Comparison of ENCODE assay signal across 13 cellular contexts in genomic region chr9:96858018-96858573, GRCh38. TPM values are rescaled to one million over a fixed set of nuclear protein-coding genes. Genes with fewer than 3 reads are reported as not detected.
DNase-seq lines count a peak whose midpoint lies in the region; ATAC-seq and TF ChIP-seq lines count a peak whose summit lies in the region.
"Had no signal": no experiment of that assay in that cellular context is flagged by ENCODE, and none has a peak within 500 bp of the region (broad histone marks: within the 10 kb centered on the region; RNA-seq: fewer than 3 reads in every experiment).

No MANE protein-coding gene starts in this region.

- no peak for TF ChIP-seq CTCF in brain microvascular endothelial cell (IDR thresholded peaks at IDR 0.05; ENCODE audit: low read depth, low read length, missing control alignments)
- no peak for TF ChIP-seq CTCF in neural crest cell (conservative IDR thresholded peaks at IDR 0.05)
- no peak for TF ChIP-seq CTCF in left ventricle myocardium inferior (IDR thresholded peaks at IDR 0.05; ENCODE audit: borderline replicate concordance)

- peaks cover 20% of the 10 kb centered on the region for H3K4me1 ChIP-seq in left ventricle myocardium inferior

- peak overlapping the region; percentile 80 for H3K27ac Mint-ChIP-seq in neural crest cell (ENCODE audit: unreplicated experiment)
- H3K27ac Mint-ChIP-seq: activated CD4-positive, alpha-beta memory T cell treated with anti-CD3 and anti-CD28 coated beads for 36 hours; activated naive CD8-positive, alpha-beta T cell had no signal

- H3K27me3 ChIP-seq in brain microvascular endothelial cell (replicated peaks) (no peaks in the 10 kb centered on the region), left ventricle myocardium inferior (ENCODE audit: low read depth) (no peaks in the 10 kb centered on the region)

- peaks cover 2% of the 10 kb centered on the region for H3K36me3 Mint-ChIP-seq in neural crest cell (ENCODE audit: low read depth)

- ATAC-seq in HG03354 (IDR thresholded peaks at IDR 0.05; ENCODE audit: poor library complexity, severe bottlenecking, unreplicated experiment) = no peak
- ATAC-seq: CD8-positive, alpha-beta T cell had no signal

- H3K9me3 ChIP-seq in left ventricle myocardium inferior (replicated peaks) = no peaks in the 10 kb centered on the region
- H3K9me3 ChIP-seq: spleen had no signal

- no peaks in the 10 kb centered on the region for H3K27me3 Mint-ChIP-seq in neural crest cell (ENCODE audit: low read depth)
- H3K27me3 Mint-ChIP-seq: activated naive CD8-positive, alpha-beta T cell had no signal

- no peaks in the 10 kb centered on the region for H3K9me3 Mint-ChIP-seq in neural crest cell
- H3K9me3 Mint-ChIP-seq: activated CD4-positive, alpha-beta memory T cell treated with anti-CD3 and anti-CD28 coated beads for 36 hours; CD8-positive, alpha-beta T cell had no signal

- no peak overlapping the region for H3K27ac ChIP-seq in brain microvascular endothelial cell
- no peak overlapping the region for H3K27ac ChIP-seq in left ventricle myocardium inferior (replicated peaks)
- H3K27ac ChIP-seq: spleen had no signal

- DNase-seq in ELR (ENCODE audit: low read depth) = peak; percentile 93
- peak; percentile 89 for DNase-seq in NCI-H226
- peak; percentile 54 for DNase-seq in brain microvascular endothelial cell
- no peak for DNase-seq in neural crest cell (ENCODE audit: low read depth, low spot score)
- no peak for DNase-seq in AG08395 (ENCODE audit: low spot score)
- DNase-seq in left ventricle myocardium inferior = no peak
- DNase-seq: activated CD4-positive, alpha-beta memory T cell treated with anti-CD3 and anti-CD28 coated beads for 36 hours; effector CD8-positive, alpha-beta T cell; MM.1S; spleen had no signal

- in situ Hi-C loops in brain microvascular endothelial cell (cut with HindIII; ENCODE audit: low pct_ligation_motif_present, low sequenced_read_pairs) = no loop called here

- peak overlapping the region; percentile 10 for H3K4me3 Mint-ChIP-seq in neural crest cell
- H3K4me3 Mint-ChIP-seq: activated CD4-positive, alpha-beta memory T cell treated with anti-CD3 and anti-CD28 coated beads for 36 hours; activated naive CD8-positive, alpha-beta T cell; CD8-positive, alpha-beta T cell had no signal

- peaks cover 27% of the 10 kb centered on the region for H3K4me1 Mint-ChIP-seq in neural crest cell

- intact Hi-C loops in left ventricle myocardium inferior (cut with micrococcal nuclease) = loop anchor here (5.0 kb wide), 2 partner anchors 249 to 539 kb away; no protein-coding TSS in a partner anchor

- H3K36me3 ChIP-seq in brain microvascular endothelial cell (replicated peaks) (no peaks in the 10 kb centered on the region), left ventricle myocardium inferior (no peaks in the 10 kb centered on the region)

- H3K4me3 ChIP-seq in brain microvascular endothelial cell (ENCODE audit: low read depth, low read length) = no peak overlapping the region
- no peak overlapping the region for H3K4me3 ChIP-seq in left ventricle myocardium inferior
- H3K4me3 ChIP-seq: spleen had no signal

RNA-seq across cellular contexts. Expression of gene ZNF782, which starts 3.8 kb away (rescaled TPM):
- 7.9 and 8.7 TPM in 2 replicates for total RNA-seq in neural crest cell
- 3.7 TPM for total RNA-seq in left ventricle myocardium inferior

Comparison
In these comparisons a context has a peak if more than half of its experiments do, and no peak if none do; other contexts are left out.
1. DNase-seq: peak in ELR (single experiment), NCI-H226 (single experiment) and brain microvascular endothelial cell (single experiment); none in neural crest cell (single experiment), AG08395 (single experiment) and left ventricle myocardium inferior (single experiment).